In the genomic region with DNA sequence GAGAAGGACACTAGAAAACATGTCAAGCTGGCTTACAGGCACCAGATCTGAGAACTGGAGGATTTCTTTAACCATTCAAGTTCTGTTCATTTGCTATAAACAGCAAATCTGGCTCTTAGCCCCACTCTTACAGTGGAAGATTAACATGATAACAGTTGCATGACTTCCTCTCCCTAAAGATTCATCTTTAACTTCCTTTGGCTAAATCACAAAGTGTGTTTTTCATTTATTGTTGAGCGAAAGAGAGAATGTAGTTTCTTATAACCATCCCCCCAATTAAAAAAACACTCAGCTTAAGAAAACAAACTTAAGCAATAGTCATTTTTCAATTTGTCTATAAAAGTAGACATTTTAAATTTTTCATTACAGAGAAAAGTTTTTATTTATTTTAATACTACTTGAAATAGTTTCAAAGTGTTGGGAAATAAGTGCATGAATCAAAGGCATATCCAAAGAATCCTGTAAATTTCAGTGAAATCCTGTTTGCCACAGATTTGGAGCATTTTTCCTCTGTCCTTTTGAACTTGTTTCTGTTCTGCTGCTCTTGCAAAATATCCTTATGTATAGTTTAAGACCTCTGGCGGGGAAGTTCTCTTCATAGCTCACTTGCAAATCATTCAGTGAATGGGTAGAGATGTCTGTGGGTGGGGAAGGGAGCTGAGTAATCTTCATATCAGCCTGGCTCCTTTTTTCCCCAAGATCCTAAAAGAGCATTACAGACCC, we compare ENCODE assay signal across 16 cellular contexts.
A peak's percentile ranks its signal among the peaks of the same experiment; 100 is the strongest.
DNase-seq lines count a peak whose midpoint lies in the region; ATAC-seq and TF ChIP-seq lines count a peak whose summit lies in the region.
"Had no signal": no experiment of that assay in that cellular context is flagged by ENCODE, and none has a peak within 500 bp of the region (broad histone marks: within the 10 kb centered on the region; RNA-seq: fewer than 3 reads in every experiment).

No MANE protein-coding gene starts in this region.

- peaks cover 4% of the 10 kb centered on the region for H3K27me3 Mint-ChIP-seq in CD8-positive, alpha-beta T cell (ENCODE audit: low read depth)

- DNase-seq in AG04450 (ENCODE audit: low read depth, low spot score) (peak; percentile 75), HS-5 (ENCODE audit: low read depth) (peak; percentile 86), astrocyte of the hippocampus (ENCODE audit: low read depth, low spot score) (peak; percentile 58), lower lobe of right lung (no peak), DMS79 treated with DMSO at 0.1 percent for 48 hours (lab: John Stamatoyannopoulos, UW) (no peak), OCI-LY7 (ENCODE audit: low spot score) (no peak)
- no peak for DNase-seq in CD8-positive, alpha-beta T cell
- DNase-seq in activated naive CD4-positive, alpha-beta T cell treated with anti-CD3 and anti-CD28 coated beads, Interleukin-2, amount 50 U/mL, for 16 hours = no peak
- DNase-seq: activated CD4-positive, alpha-beta T cell treated with anti-CD3 and anti-CD28 coated beads for 36 hours; colonic mucosa; H7; left ventricle myocardium superior; stimulated activated CD4-positive, alpha-beta T cell treated with anti-CD3 and anti-CD28 coated beads, Interleukin-4, amount 100 ng/mL, for 1 hour had no signal

- no peaks in the 10 kb centered on the region for H3K4me1 Mint-ChIP-seq in CD8-positive, alpha-beta T cell (ENCODE audit: low read depth)
- H3K4me1 Mint-ChIP-seq: activated CD4-positive, alpha-beta T cell treated with anti-CD3 and anti-CD28 coated beads for 36 hours had no signal

- peak; percentile 24 to 37 for ATAC-seq in lower lobe of right lung
- no peak for ATAC-seq in CD8-positive, alpha-beta T cell
- ATAC-seq: activated CD4-positive, alpha-beta T cell treated with anti-CD3 and anti-CD28 coated beads for 36 hours; left ventricle myocardium superior had no signal

- no peaks in the 10 kb centered on the region for H3K27me3 ChIP-seq in AG04450 (ENCODE audit: control insufficient read depth, insufficient read depth, low read length)
- H3K27me3 ChIP-seq in lower lobe of right lung (ENCODE audit: low read depth) = no peaks in the 10 kb centered on the region
- no peaks in the 10 kb centered on the region for H3K27me3 ChIP-seq in CD8-positive, alpha-beta T cell (ENCODE audit: insufficient read depth, low read length)
- H3K27me3 ChIP-seq: BLaER1 treated with 17β-estradiol and CSF1 and Interleukin-3, amounts not matched to agents 10 nM and 100 nM; colonic mucosa had no signal

- no TSS peak for BruUV-seq in OCI-LY7 (replicated peaks; lab: Mats Ljungman, UMichigan)

- H3K4me2 ChIP-seq in OCI-LY7 (ENCODE audit: low read length) = no peak overlapping the region

- H3K4me1 ChIP-seq in lower lobe of right lung (peaks cover 6% of the 10 kb centered on the region), OCI-LY7 (ENCODE audit: insufficient read depth, low read length, poor library complexity, severe bottlenecking) (no peaks in the 10 kb centered on the region)
- no peaks in the 10 kb centered on the region for H3K4me1 ChIP-seq in CD8-positive, alpha-beta T cell (ENCODE audit: insufficient read depth, low read length)
- H3K4me1 ChIP-seq: colonic mucosa, parathyroid adenoma had no signal

- CTCF ChIA-PET in AG04450 (lab: Charles Lee) = interaction anchor here (1.1 kb wide), 1 partner anchor 107 kb away, joined by 3 read pairs; no protein-coding TSS in a partner anchor
- CTCF ChIA-PET in CD8-positive, alpha-beta T cell (lab: Charles Lee) = no interaction called here
- CTCF ChIA-PET in OCI-LY7 (lab: Charles Lee; ENCODE audit: unreplicated experiment) = no interaction called here

- H3K9me2 ChIP-seq in OCI-LY7 (ENCODE audit: insufficient read depth, low read length) = no peaks in the 10 kb centered on the region

- peaks cover 10% of the 10 kb centered on the region for H3K9me3 ChIP-seq in AG04450 (ENCODE audit: control insufficient read depth, insufficient read depth, low read length)
- no peaks in the 10 kb centered on the region for H3K9me3 ChIP-seq in lower lobe of right lung
- H3K9me3 ChIP-seq in CD8-positive, alpha-beta T cell (ENCODE audit: low read length) = no peaks in the 10 kb centered on the region
- no peaks in the 10 kb centered on the region for H3K9me3 ChIP-seq in OCI-LY7 (ENCODE audit: low read length)
- H3K9me3 ChIP-seq: colonic mucosa had no signal

- no peak overlapping the region for H2AFZ ChIP-seq in OCI-LY7 (ENCODE audit: low read length)
- H2AFZ ChIP-seq: parathyroid adenoma had no signal

- no peaks in the 10 kb centered on the region for H3K79me2 ChIP-seq in OCI-LY7 (ENCODE audit: insufficient read depth, low read depth, low read length)
- H3K79me2 ChIP-seq: parathyroid adenoma had no signal

- no peaks in the 10 kb centered on the region for H3K36me3 Mint-ChIP-seq in CD8-positive, alpha-beta T cell

- intact Hi-C loops in lower lobe of right lung (cut with DNase I) = no loop called here
- intact Hi-C loops in CD8-positive, alpha-beta T cell (cut with DNase I, micrococcal nuclease) = no loop called here
- intact Hi-C loops in OCI-LY7 (cut with micrococcal nuclease; ENCODE audit: unreplicated experiment) = no loop called here

- TF ChIP-seq CTCF in AG04450 (IDR thresholded peaks at IDR 0.05; ENCODE audit: low read depth, low read length) = no peak
- no peak for TF ChIP-seq CTCF in lower lobe of right lung (IDR thresholded peaks at IDR 0.05)
- no peak for TF ChIP-seq CTCF in CD8-positive, alpha-beta T cell (IDR thresholded peaks at IDR 0.05)
- TF ChIP-seq CTCF in OCI-LY7 (conservative IDR thresholded peaks at IDR 0.05; ENCODE audit: low read length) = no peak

- H3K27ac Mint-ChIP-seq in CD8-positive, alpha-beta T cell = no peak overlapping the region
- H3K27ac Mint-ChIP-seq: activated CD4-positive, alpha-beta T cell treated with anti-CD3 and anti-CD28 coated beads for 36 hours; activated T-helper 2 cell treated with anti-CD3 and anti-CD28 coated beads, Interferon-gamma antibody, Interleukin-2, Interleukin-4, amounts not matched to agents 10 μg/mL and 5 μg/mL and 100 μg/mL, durations not matched to agents 14 hours and 24 hours and 36 hours had no signal

- H4K20me1 ChIP-seq in OCI-LY7 (ENCODE audit: insufficient read depth, low read length) = no peaks in the 10 kb centered on the region
- H4K20me1 ChIP-seq: BLaER1 treated with 17β-estradiol and CSF1 and Interleukin-3, amounts not matched to agents 10 nM and 100 nM had no signal

- no peak overlapping the region for H3K4me3 Mint-ChIP-seq in CD8-positive, alpha-beta T cell
- H3K4me3 Mint-ChIP-seq: activated CD4-positive, alpha-beta T cell treated with anti-CD3 and anti-CD28 coated beads for 36 hours had no signal

- H3K36me3 ChIP-seq in lower lobe of right lung = no peaks in the 10 kb centered on the region
- no peaks in the 10 kb centered on the region for H3K36me3 ChIP-seq in CD8-positive, alpha-beta T cell (ENCODE audit: insufficient read depth, low read length)
- no peaks in the 10 kb centered on the region for H3K36me3 ChIP-seq in OCI-LY7 (ENCODE audit: insufficient read depth, low read length)
- H3K36me3 ChIP-seq: BLaER1 treated with 17β-estradiol and CSF1 and Interleukin-3, amounts not matched to agents 10 nM and 100 nM; colonic mucosa had no signal

- POLR2A ChIA-PET in AG04450 (lab: Yijun Ruan, JAX) = interaction anchor here (0.7 to 1.2 kb wide), 3 partner anchors 10 to 53 kb away, joined by 3 to 4 read pairs (median 3); no protein-coding TSS in a partner anchor
- POLR2A ChIA-PET in CD8-positive, alpha-beta T cell (lab: Charles Lee) = no interaction called here
- POLR2A ChIA-PET in OCI-LY7 (lab: Charles Lee) = no interaction called here

- no peaks in the 10 kb centered on the region for H3K9me3 Mint-ChIP-seq in CD8-positive, alpha-beta T cell
- H3K9me3 Mint-ChIP-seq: activated T-helper 2 cell treated with anti-CD3 and anti-CD28 coated beads, Interferon-gamma antibody, Interleukin-2, Interleukin-4, amounts not matched to agents 10 μg/mL and 5 μg/mL and 100 μg/mL, durations not matched to agents 14 hours and 24 hours and 36 hours had no signal

- H3K27ac ChIP-seq in AG04450 (ENCODE audit: low read depth, low read length) (no peak overlapping the region), lower lobe of right lung (no peak overlapping the region), OCI-LY7 (ENCODE audit: low read depth, low read length, poor library complexity, severe bottlenecking) (no peak overlapping the region)
- H3K27ac ChIP-seq in CD8-positive, alpha-beta T cell (ENCODE audit: low read depth, low read length) = no peak overlapping the region
- H3K27ac ChIP-seq: colonic mucosa, parathyroid adenoma had no signal

- H3K4me3 ChIP-seq in AG04450 (ENCODE audit: low read depth, low read length) (no peak overlapping the region), lower lobe of right lung (no peak overlapping the region), OCI-LY7 (ENCODE audit: low read depth, low read length, poor library complexity, severe bottlenecking) (no peak overlapping the region)
- H3K4me3 ChIP-seq in CD8-positive, alpha-beta T cell (ENCODE audit: low read depth, low read length) = no peak overlapping the region
- H3K4me3 ChIP-seq: BLaER1 treated with 17β-estradiol and CSF1 and Interleukin-3, amounts not matched to agents 10 nM and 100 nM; colonic mucosa had no signal

Comparison
In these comparisons a context has a peak if more than half of its experiments do, and no peak if none do; other contexts are left out.
1. DNase-seq: peak in AG04450 (single experiment), HS-5 (single experiment) and astrocyte of the hippocampus (single experiment); none in lower lobe of right lung (single experiment), CD8-positive, alpha-beta T cell (0 of 7), DMS79 treated with DMSO at 0.1 percent for 48 hours (single experiment), activated naive CD4-positive, alpha-beta T cell treated with anti-CD3 and anti-CD28 coated beads, Interleukin-2, amount 50 U/mL, for 16 hours (single experiment) and OCI-LY7 (single experiment).